ENCODE assay signal across 35 cellular contexts in genomic region chr7:135308583-135309327, GRCh38.
"Had no signal": no experiment of that assay in that cellular context is flagged by ENCODE, and none has a peak within 500 bp of the region (broad histone marks: within the 10 kb centered on the region; RNA-seq: fewer than 3 reads in every experiment).

No MANE protein-coding gene starts in this region.

- H3K9me3 ChIP-seq: MG63 had no signal

- DNase-seq: Karpas-422, Kasumi-1, MG63, MM.1S, MV-4-11, NCI-H1048, NCI-H1092, NCI-H1092 treated with DMSO at 0.1 percent for 48 hours, NCI-H1105, NCI-H1105 treated with DMSO at 0.1 percent for 48 hours, NCI-H1417, NCI-H1417 treated with DMSO at 0.1 percent for 48 hours, NCI-H1436, NCI-H1436 treated with DMSO at 0.1 percent for 48 hours, NCI-H146, NCI-H1694, NCI-H1694 treated with DMSO at 0.1 percent for 48 hours, NCI-H187, NCI-H187 treated with DMSO at 0.1 percent for 48 hours, NCI-H1930, NCI-H2029, NCI-H2029 treated with DMSO at 0.1 percent for 48 hours, NCI-H2081, NCI-H2081 treated with DMSO at 0.1 percent for 48 hours, NCI-H2107, NCI-H2171, NCI-H2171 treated with DMSO at 0.1 percent for 48 hours, NCI-H2227 treated with DMSO at 0.1 percent for 48 hours, NCI-H226, NCI-H345, NCI-H446, NCI-H446 treated with DMSO at 0.1 percent for 48 hours, NCI-H510A, NCI-H510A treated with DMSO at 0.1 percent for 48 hours, NCI-H524 had no signal

- H3K27me3 ChIP-seq: MG63 had no signal

- H3K4me3 ChIP-seq: MG63 had no signal

- H3K36me3 ChIP-seq: MG63 had no signal
